In the genomic region with DNA sequence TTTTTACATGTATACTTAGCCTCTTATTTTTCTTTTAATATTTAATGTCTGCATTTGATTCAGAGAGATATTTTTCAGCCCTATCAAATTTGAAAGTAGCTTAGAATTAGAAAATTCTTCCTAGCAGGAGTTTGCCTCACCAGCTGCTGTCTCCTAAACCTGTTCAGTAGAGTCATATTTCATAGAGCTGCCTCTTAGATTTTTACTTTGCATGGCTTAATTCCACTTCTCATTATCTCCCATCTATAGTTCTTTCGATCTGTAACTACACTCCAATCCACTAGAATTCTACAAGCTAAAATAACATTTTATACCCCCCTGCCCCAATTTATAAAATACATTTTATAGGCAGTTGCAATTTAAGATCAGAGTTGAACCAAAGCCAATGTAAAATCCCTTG, we compare ENCODE assay signal across 22 cellular contexts.
"Had no signal": no experiment of that assay in that cellular context is flagged by ENCODE, and none has a peak within 500 bp of the region (broad histone marks: within the 10 kb centered on the region; RNA-seq: fewer than 3 reads in every experiment).

No MANE protein-coding gene starts in this region.

- H3K4me1 ChIP-seq: adrenal gland, esophagus muscularis mucosa, left lung, thyroid gland, upper lobe of right lung had no signal

- H3K36me3 ChIP-seq: adrenal gland, left lung, ovary, thyroid gland, upper lobe of right lung had no signal

- H3K27me3 ChIP-seq: adrenal gland, dorsolateral prefrontal cortex, esophagus muscularis mucosa, left lung, ovary, thyroid gland, upper lobe of right lung had no signal

- DNase-seq: activated CD4-positive, alpha-beta memory T cell treated with anti-CD3 and anti-CD28 coated beads for 36 hours; activated CD4-positive, alpha-beta T cell treated with anti-CD3 and anti-CD28 coated beads for 48 hours; activated CD8-positive, alpha-beta memory T cell treated with anti-CD3 and anti-CD28 coated beads, Interleukin-2, amount 10 ng/mL, durations not matched to agents 7 days and 5 days; activated gamma-delta T cell treated with Interleukin-2 at 50 U/mL for 16 hours; activated T-cell treated with anti-CD3 and anti-CD28 coated beads for 4 hours; adrenal gland; central memory CD4-positive, alpha-beta T cell; dorsolateral prefrontal cortex; effector memory CD8-positive, alpha-beta T cell; hippocampal formation; kidney glomerular epithelial cell; left lung; natural killer cell; ovary; right cardiac atrium; stimulated activated CD4-positive, alpha-beta T cell treated with anti-CD3 and anti-CD28 coated beads, Interleukin-12 subunit alpha, Interleukin-12 subunit beta, amount 100 ng/mL, for 4 hours; stimulated activated CD4-positive, alpha-beta T cell treated with anti-CD3 and anti-CD28 coated beads, Interleukin-4, amount 100 ng/mL, for 4 hours; stimulated activated naive CD8-positive, alpha-beta T cell treated with anti-CD3 and anti-CD28 coated beads, Interleukin-15, Interleukin-2, amounts not matched to agents 100 U/mL and 50 U/mL, for 24 hours; substantia nigra; thyroid gland; upper lobe of right lung had no signal

- H3K9me3 ChIP-seq: adrenal gland, esophagus muscularis mucosa, ovary, thyroid gland, upper lobe of right lung had no signal

- H3K27ac ChIP-seq: adrenal gland, esophagus muscularis mucosa, left lung, ovary, thyroid gland, upper lobe of right lung had no signal

- H3K4me3 ChIP-seq: adrenal gland, dorsolateral prefrontal cortex, esophagus muscularis mucosa, left lung, ovary, thyroid gland, upper lobe of right lung had no signal

- ATAC-seq: activated CD8-positive, alpha-beta memory T cell treated with anti-CD3 and anti-CD28 coated beads, Interleukin-2, amount 10 ng/mL, durations not matched to agents 7 days and 5 days; effector memory CD8-positive, alpha-beta T cell; left lung; natural killer cell; right cardiac atrium; stimulated activated naive CD8-positive, alpha-beta T cell treated with anti-CD3 and anti-CD28 coated beads, Interleukin-15, Interleukin-2, amounts not matched to agents 100 U/mL and 50 U/mL, for 24 hours; upper lobe of right lung had no signal
